ENCODE assay signal across 12 cellular contexts in the genomic region with DNA sequence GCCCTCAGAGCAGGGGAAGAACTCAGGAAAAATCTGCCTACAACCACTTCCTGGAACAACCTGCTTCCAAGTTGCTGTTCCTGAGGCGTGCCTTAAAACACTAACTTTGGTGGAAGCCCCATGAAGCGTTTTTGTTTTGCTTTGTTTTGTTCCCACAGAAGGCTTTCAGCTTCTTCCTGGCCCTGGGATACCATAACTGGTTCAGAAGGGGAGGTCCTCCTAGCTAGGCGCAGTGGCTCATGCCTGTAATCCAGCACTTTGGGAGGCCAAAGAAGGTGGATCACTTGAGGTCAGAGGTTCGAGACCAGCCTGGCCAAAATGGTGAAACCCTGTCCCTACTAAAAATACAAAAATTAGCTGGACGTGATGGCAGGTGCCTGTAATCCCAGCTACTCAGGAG. TPM values are rescaled to one million over a fixed set of nuclear protein-coding genes. Genes with fewer than 3 reads are reported as not detected.
DNase-seq lines count a peak whose midpoint lies in the region; ATAC-seq and TF ChIP-seq lines count a peak whose summit lies in the region.
"Had no signal": no experiment of that assay in that cellular context is flagged by ENCODE, and none has a peak within 500 bp of the region (broad histone marks: within the 10 kb centered on the region; RNA-seq: fewer than 3 reads in every experiment).

No MANE protein-coding gene starts in this region.

- no peak overlapping the region for H2BK20ac ChIP-seq in IMR-90 (ENCODE audit: low read depth, low read length)

- H3K56ac ChIP-seq in IMR-90 (ENCODE audit: extremely low read depth, insufficient read depth, low read length): no peak overlapping the region

- no peak for TF ChIP-seq POLR2A in IMR-90 (IDR thresholded peaks at IDR 0.05; ENCODE audit: low read depth, low read length)
- TF ChIP-seq POLR2A in upper lobe of left lung (IDR thresholded peaks at IDR 0.05): no peak

- no TSS peak for BruUV-seq in IMR-90 (replicated peaks; lab: Mats Ljungman, UMichigan)

- dilution Hi-C loops in IMR-90 (cut with HindIII; ENCODE audit: low sequenced_read_pairs, unreplicated experiment): no loop called here

- no peak overlapping the region for H3K27ac ChIP-seq in CD4-positive, CD25-positive, alpha-beta regulatory T cell (ENCODE audit: insufficient read depth, low read length, poor library complexity, severe bottlenecking)
- H3K27ac ChIP-seq in IMR-90 (ENCODE audit: insufficient read depth, low read length) (no peak overlapping the region), parathyroid adenoma (peak overlapping the region; percentile 86), upper lobe of left lung (peak overlapping the region in 2 of 4 donors; percentile 93 to 99)

- peak overlapping the region; percentile 92 to 99; a peak in 3 of 4 replicates for H4K8ac ChIP-seq in IMR-90 (ENCODE audit: low read depth in 2 of 2, low read length in 2 of 2)

- H2AK9ac ChIP-seq in IMR-90 (replicated peaks; ENCODE audit: low read depth, low read length, poor library complexity): no peak overlapping the region

- H3K4me2 ChIP-seq in IMR-90 (ENCODE audit: low read depth, low read length) (no peak overlapping the region), parathyroid adenoma (ENCODE audit: low read length) (peak overlapping the region; percentile 91)

- H3K79me2 ChIP-seq in parathyroid adenoma: peaks cover 23% of the 10 kb centered on the region

- no peak overlapping the region for H3K9ac ChIP-seq in IMR-90 (ENCODE audit: low read depth, low read length)
- H3K9ac ChIP-seq in parathyroid adenoma: no peak overlapping the region

- H3K14ac ChIP-seq in IMR-90 (replicated peaks; ENCODE audit: low read depth, low read length): no peak overlapping the region

- no peak for ATAC-seq in CD4-positive, CD25-positive, alpha-beta regulatory T cell (ENCODE audit: low read depth in 2 of 2)
- ATAC-seq in IMR-90 (ENCODE audit: low read depth): no peak
- ATAC-seq in upper lobe of left lung (ENCODE audit: low FRiP score in 2 of 2): no peak
- no peak for ATAC-seq in GM18517 (IDR thresholded peaks at IDR 0.05; ENCODE audit: unreplicated experiment)

- H2AFZ ChIP-seq in IMR-90 (replicated peaks; ENCODE audit: low read length, poor library complexity) (no peak overlapping the region), parathyroid adenoma (peak overlapping the region; percentile 99)

- no peak overlapping the region for H3K23ac ChIP-seq in IMR-90 (ENCODE audit: low read depth, low read length)

- no peak overlapping the region for H3K18ac ChIP-seq in IMR-90 (ENCODE audit: low read depth, low read length)

- no peak overlapping the region for H4K91ac ChIP-seq in IMR-90 (ENCODE audit: insufficient read depth, low read depth, low read length)

- peaks cover 5% of the 10 kb centered on the region for H3K9me1 ChIP-seq in IMR-90 (ENCODE audit: insufficient read depth, low read length)

- no peak for DNase-seq in CD4-positive, CD25-positive, alpha-beta regulatory T cell
- DNase-seq in IMR-90 (no peak), upper lobe of left lung (no peak), DMS 273 (lab: John Stamatoyannopoulos, UW; ENCODE audit: unreplicated experiment) (no peak), kidney glomerular epithelial cell (lab: John Stamatoyannopoulos, UW) (no peak)
- DNase-seq: activated CD4-positive, alpha-beta T cell treated with anti-CD3 and anti-CD28 coated beads, Interleukin-2, amount 50 U/mL, for 4 hours; GOT3; NCI-H1694 had no signal

- TF ChIP-seq EP300 in upper lobe of left lung (IDR thresholded peaks at IDR 0.05): no peak

- H2BK120ac ChIP-seq in IMR-90 (ENCODE audit: low read depth, low read length): no peak overlapping the region

- no peak for TF ChIP-seq CTCF in IMR-90 (conservative IDR thresholded peaks at IDR 0.05; ENCODE audit: low read depth, low read length)
- no peak for TF ChIP-seq CTCF in parathyroid adenoma (IDR thresholded peaks at IDR 0.05)
- no peak for TF ChIP-seq CTCF in upper lobe of left lung (IDR thresholded peaks at IDR 0.05)

- H3K27me3 Mint-ChIP-seq in CD4-positive, CD25-positive, alpha-beta regulatory T cell: peaks cover 32% of the 10 kb centered on the region
- peaks cover 4% of the 10 kb centered on the region for H3K27me3 Mint-ChIP-seq in dendritic cell treated with granulocyte-macrophage colony-stimulating factor and Interleukin-4, amounts not matched to agents 40 ng/mL and 50 ng/mL, for 4 days

- CTCF ChIA-PET in IMR-90 (lab: Yijun Ruan, JAX): no interaction called here

- peak overlapping the region; percentile 93 to 99 (median 96) for H3K4me3 Mint-ChIP-seq in CD4-positive, CD25-positive, alpha-beta regulatory T cell
- H3K4me3 Mint-ChIP-seq in dendritic cell treated with granulocyte-macrophage colony-stimulating factor and Interleukin-4, amounts not matched to agents 40 ng/mL and 50 ng/mL, for 4 days: no peak overlapping the region

- peaks cover 13% of the 10 kb centered on the region for H3K36me3 Mint-ChIP-seq in CD4-positive, CD25-positive, alpha-beta regulatory T cell
- H3K36me3 Mint-ChIP-seq in dendritic cell treated with granulocyte-macrophage colony-stimulating factor and Interleukin-4, amounts not matched to agents 40 ng/mL and 50 ng/mL, for 4 days (ENCODE audit: low read depth): peaks cover 24% of the 10 kb centered on the region

- peaks cover 6% of the 10 kb centered on the region; the same call in 1 of the 2 replicates for H4K20me1 ChIP-seq in IMR-90 (ENCODE audit: insufficient read depth, low read length)

- H3K9me3 Mint-ChIP-seq in CD4-positive, CD25-positive, alpha-beta regulatory T cell: peaks cover 0 to under 1% (median 0%) of the 10 kb centered on the region in 7 donors
- no peaks in the 10 kb centered on the region for H3K9me3 Mint-ChIP-seq in dendritic cell treated with granulocyte-macrophage colony-stimulating factor and Interleukin-4, amounts not matched to agents 40 ng/mL and 50 ng/mL, for 4 days

- no peaks in the 10 kb centered on the region for H3K9me3 ChIP-seq in CD4-positive, CD25-positive, alpha-beta regulatory T cell (ENCODE audit: control insufficient read depth in 2 of 2, low read length in 2 of 2)
- H3K9me3 ChIP-seq in IMR-90 (ENCODE audit: control insufficient read depth, insufficient read depth, low read length): no peaks in the 10 kb centered on the region
- no peaks in the 10 kb centered on the region for H3K9me3 ChIP-seq in parathyroid adenoma (ENCODE audit: control insufficient read depth, low read length)
- no peaks in the 10 kb centered on the region for H3K9me3 ChIP-seq in upper lobe of left lung

- intact Hi-C loops in IMR-90 (cut with micrococcal nuclease): no loop called here
- intact Hi-C loops in dendritic cell treated with granulocyte-macrophage colony-stimulating factor and Interleukin-4, amounts not matched to agents 40 ng/mL and 50 ng/mL, for 4 days (cut with micrococcal nuclease): loop anchor here (10.0 kb wide), 1 partner anchor 63 kb away; a partner anchor contains a TSS

- no peak for TF ChIP-seq RAD21 in IMR-90 (IDR thresholded peaks at IDR 0.05; ENCODE audit: low read length)

- 100% methylated on average over 3 of the region's 5 CpGs; no CpG with 5 or more reads in 1 of the 2 experiments for WGBS in IMR-90 (ENCODE audit: extremely low coverage in 2 of 2, insufficient read length in 1 of 2), 2 experiments
- 87 to 90% methylated on average over 5 of the region's 5 CpGs for WGBS in upper lobe of left lung, 2 donors

- H2BK15ac ChIP-seq in IMR-90 (ENCODE audit: low read depth, low read length): no peak overlapping the region

- no peak overlapping the region for H3K4ac ChIP-seq in IMR-90 (ENCODE audit: low read depth, low read length)

- H3K4me1 ChIP-seq in CD4-positive, CD25-positive, alpha-beta regulatory T cell (ENCODE audit: control insufficient read depth, insufficient read depth, low read length, poor library complexity, severe bottlenecking): peaks cover 28% of the 10 kb centered on the region
- peaks cover 7% of the 10 kb centered on the region for H3K4me1 ChIP-seq in IMR-90 (ENCODE audit: control insufficient read depth, insufficient read depth, low read length)
- H3K4me1 ChIP-seq in parathyroid adenoma: peaks cover 12% of the 10 kb centered on the region
- peaks cover 25 to 36% (median 28%) of the 10 kb centered on the region in 4 donors for H3K4me1 ChIP-seq in upper lobe of left lung

- no peak overlapping the region for H3K4me3 ChIP-seq in CD4-positive, CD25-positive, alpha-beta regulatory T cell (ENCODE audit: low read depth, low read length)
- H3K4me3 ChIP-seq in IMR-90 (ENCODE audit: insufficient read depth, low read depth, low read length): no peak overlapping the region
- H3K4me3 ChIP-seq in parathyroid adenoma (ENCODE audit: low read depth, low read length): no peak overlapping the region
- H3K4me3 ChIP-seq in upper lobe of left lung: no peak overlapping the region

- H2BK5ac ChIP-seq in IMR-90 (ENCODE audit: low read depth, low read length, poor library complexity, severe bottlenecking): no peak overlapping the region

- peak overlapping the region; percentile 92; the same call in 1 of the 2 replicates for H4K5ac ChIP-seq in IMR-90 (ENCODE audit: low read depth, low read length)

- 0 out of 2 replicates have a peak overlapping the region, but pooled peaks have one; percentile 84 for H2AK5ac ChIP-seq in IMR-90 (ENCODE audit: low read depth, low read length)

- H3K36me3 ChIP-seq in CD4-positive, CD25-positive, alpha-beta regulatory T cell (ENCODE audit: control insufficient read depth, insufficient read depth, low read length): peaks cover 6% of the 10 kb centered on the region
- H3K36me3 ChIP-seq in IMR-90 (ENCODE audit: control insufficient read depth, insufficient read depth, low read length) (peaks cover 5% of the 10 kb centered on the region; the same call in 1 of the 2 replicates), parathyroid adenoma (ENCODE audit: control insufficient read depth, insufficient read depth, low read length) (no peaks in the 10 kb centered on the region), upper lobe of left lung (peaks cover 0 to 14% (median 0%) of the 10 kb centered on the region in 4 donors)

- no peaks in the 10 kb centered on the region for H3K27me3 ChIP-seq in CD4-positive, CD25-positive, alpha-beta regulatory T cell (ENCODE audit: control insufficient read depth, insufficient read depth, low read length)
- H3K27me3 ChIP-seq in IMR-90 (ENCODE audit: control insufficient read depth, insufficient read depth, low read length): peaks cover 3% of the 10 kb centered on the region; the same call in 1 of the 2 replicates
- no peaks in the 10 kb centered on the region for H3K27me3 ChIP-seq in parathyroid adenoma (ENCODE audit: control insufficient read depth, insufficient read depth, low read length)
- no peaks in the 10 kb centered on the region for H3K27me3 ChIP-seq in upper lobe of left lung

- POLR2A ChIA-PET in IMR-90 (lab: Charles Lee; ENCODE audit: unreplicated experiment): no interaction called here

- peaks cover 9 to 42% (median 26%) of the 10 kb centered on the region in 4 donors for H3K4me1 Mint-ChIP-seq in CD4-positive, CD25-positive, alpha-beta regulatory T cell
- H3K4me1 Mint-ChIP-seq in dendritic cell treated with granulocyte-macrophage colony-stimulating factor and Interleukin-4, amounts not matched to agents 40 ng/mL and 50 ng/mL, for 4 days (ENCODE audit: low read depth): peaks cover 20% of the 10 kb centered on the region

- peaks cover 4 to 36% of the 10 kb centered on the region in 2 experiments for H3K79me1 ChIP-seq in IMR-90 (ENCODE audit: low read depth in 1 of 2, low read length in 2 of 2)

- peak overlapping the region in 2 of 3 donors; percentile 100 for H3K27ac Mint-ChIP-seq in CD4-positive, CD25-positive, alpha-beta regulatory T cell
- peak overlapping the region; percentile 94 for H3K27ac Mint-ChIP-seq in dendritic cell treated with granulocyte-macrophage colony-stimulating factor and Interleukin-4, amounts not matched to agents 40 ng/mL and 50 ng/mL, for 4 days

- in situ Hi-C loops in IMR-90 (cut with MboI; ENCODE audit: low sequenced_read_pairs): no loop called here

RNA-seq across cellular contexts. Expression of a gene that starts 1.2 kb away (rescaled TPM):
- 61.5 TPM for total RNA-seq in CD4-positive, CD25-positive, alpha-beta regulatory T cell
- polyA plus RNA-seq in CD4-positive, CD25-positive, alpha-beta regulatory T cell: 10 to 100 TPM; 31.6 to 39.6 (median 32.2) TPM
- total RNA-seq in IMR-90 (2012; rRNA removed): 28.6 and 28.7 TPM in 2 replicates
- 28.3 and 31.2 TPM in 2 replicates for polyA plus RNA-seq in IMR-90 (2012; rRNA removed)
- polyA plus RNA-seq in IMR-90 (2012; cell fraction: cytosol; rRNA removed): 21.4 and 28.9 TPM in 2 replicates
- polyA plus RNA-seq in IMR-90 (2012; cell fraction: nucleus; rRNA removed; ENCODE audit: low replicate concordance): 31.3 and 54.5 TPM in 2 replicates
- 10 to 100 TPM; 42.0 to 63.9 (median 49.7) TPM for total RNA-seq in upper lobe of left lung

RNA-seq across cellular contexts. Expression of a gene that starts 12.1 kb away (rescaled TPM):
- total RNA-seq in CD4-positive, CD25-positive, alpha-beta regulatory T cell: 0.32 TPM
- not detected for polyA plus RNA-seq in CD4-positive, CD25-positive, alpha-beta regulatory T cell
- total RNA-seq in IMR-90 (2012; rRNA removed) (not detected in 2 replicates), upper lobe of left lung (10 to 100 TPM in 1 of 6 donors, 1 to 10 TPM in 4, under 1 TPM in 1; 0.66 to 21.9 (median 7.0) TPM)
- 0.07 TPM in 1 of 2 replicates, not detected in the other for polyA plus RNA-seq in IMR-90 (2012; rRNA removed)
- polyA plus RNA-seq in IMR-90 (2012; cell fraction: cytosol; rRNA removed): 0.03 TPM in 1 of 2 replicates, not detected in the other
- 0.76 and 2.0 TPM in 2 replicates for polyA plus RNA-seq in IMR-90 (2012; cell fraction: nucleus; rRNA removed; ENCODE audit: low replicate concordance)
- total RNA-seq: astrocyte had no signal

RNA-seq across cellular contexts. Expression of a gene that starts 15.5 kb away (rescaled TPM):
- 1.2 TPM for total RNA-seq in CD4-positive, CD25-positive, alpha-beta regulatory T cell
- 1 to 10 TPM in 1 of 4 donors, under 1 TPM in 3; 0.62 to 1.0 (median 0.82) TPM for polyA plus RNA-seq in CD4-positive, CD25-positive, alpha-beta regulatory T cell
- total RNA-seq in IMR-90 (2012; rRNA removed) (2.3 and 2.8 TPM in 2 replicates), upper lobe of left lung (10 to 100 TPM in 2 of 6 donors, 1 to 10 TPM in 4; 5.0 to 13.6 (median 7.4) TPM)
- 4.5 and 5.4 TPM in 2 replicates for polyA plus RNA-seq in IMR-90 (2012; rRNA removed)
- polyA plus RNA-seq in IMR-90 (2012; cell fraction: cytosol; rRNA removed): 3.7 and 5.2 TPM in 2 replicates
- polyA plus RNA-seq in IMR-90 (2012; cell fraction: nucleus; rRNA removed; ENCODE audit: low replicate concordance): 1.5 and 3.6 TPM in 2 replicates

RNA-seq across cellular contexts. Expression of a gene that starts 26.2 kb away (rescaled TPM):
- 201 TPM for total RNA-seq in CD4-positive, CD25-positive, alpha-beta regulatory T cell
- polyA plus RNA-seq in CD4-positive, CD25-positive, alpha-beta regulatory T cell: 10 to 100 TPM; 30.6 to 41.8 (median 37.4) TPM
- total RNA-seq in IMR-90 (2012; rRNA removed): 15.3 and 18.6 TPM in 2 replicates
- polyA plus RNA-seq in IMR-90 (2012; rRNA removed): 57.0 and 57.8 TPM in 2 replicates
- polyA plus RNA-seq in IMR-90 (2012; cell fraction: cytosol; rRNA removed): 15.4 and 23.7 TPM in 2 replicates
- 627 and 1,170 TPM in 2 replicates for polyA plus RNA-seq in IMR-90 (2012; cell fraction: nucleus; rRNA removed; ENCODE audit: low replicate concordance)
- total RNA-seq in upper lobe of left lung: 100 to 1,000 TPM in 4 of 6 donors, 10 to 100 TPM in 2; 58.8 to 330 (median 118) TPM
